In the genomic region with DNA sequence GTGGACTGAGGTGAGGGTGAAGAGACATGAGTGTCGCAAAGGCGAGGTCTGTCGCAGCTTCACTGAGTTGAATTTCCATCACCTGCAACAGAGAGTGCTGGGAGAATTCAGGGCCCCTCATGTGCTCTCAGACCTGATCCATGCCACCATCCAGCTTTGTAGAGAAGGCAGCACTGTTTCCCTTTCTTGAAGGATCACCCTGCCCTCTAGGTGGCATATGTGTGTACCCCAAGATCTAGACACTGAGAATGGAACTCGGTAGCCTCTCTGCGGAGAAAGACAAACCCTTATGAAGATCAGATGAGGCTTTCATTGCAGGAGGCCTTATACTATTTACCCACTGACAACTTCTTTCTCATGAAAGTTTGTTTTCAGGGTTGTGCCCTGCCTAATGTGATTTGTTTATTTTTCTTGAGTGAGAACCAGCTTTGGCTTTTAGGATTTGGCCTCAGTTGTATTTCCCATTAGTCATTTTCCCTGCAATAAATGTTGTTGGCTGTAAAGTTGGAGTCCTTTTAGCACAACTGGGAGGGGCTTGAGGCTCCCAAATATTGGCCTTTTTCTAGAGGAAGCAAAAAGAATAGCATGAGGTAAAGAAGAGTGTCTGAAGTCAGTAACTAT, we compare ENCODE assay signal across 24 cellular contexts.
DNase-seq lines count a peak whose midpoint lies in the region; ATAC-seq and TF ChIP-seq lines count a peak whose summit lies in the region.
"Had no signal": no experiment of that assay in that cellular context is flagged by ENCODE, and none has a peak within 500 bp of the region (broad histone marks: within the 10 kb centered on the region; RNA-seq: fewer than 3 reads in every experiment).

No MANE protein-coding gene starts in this region.

- no peaks in the 10 kb centered on the region for H3K36me3 ChIP-seq in left ventricle myocardium inferior
- peaks cover 10% of the 10 kb centered on the region for H3K36me3 ChIP-seq in OCI-LY3 (replicated peaks; ENCODE audit: low read depth, low read length)
- H3K36me3 ChIP-seq: BLaER1 treated with 17β-estradiol and CSF1 and Interleukin-3, amounts not matched to agents 10 nM and 100 nM; gastroesophageal sphincter; upper lobe of left lung had no signal

- no peak for TF ChIP-seq CTCF in left ventricle myocardium inferior (IDR thresholded peaks at IDR 0.05; ENCODE audit: borderline replicate concordance)
- peak; percentile 37; the same call in 1 of the 2 replicates for TF ChIP-seq CTCF in OCI-LY3 (IDR thresholded peaks at IDR 0.05; ENCODE audit: low read depth, low read length)

- H3K27me3 ChIP-seq in left ventricle myocardium inferior (ENCODE audit: low read depth): no peaks in the 10 kb centered on the region
- H3K27me3 ChIP-seq in OCI-LY3 (ENCODE audit: low read depth, low read length): no peaks in the 10 kb centered on the region
- H3K27me3 ChIP-seq: BLaER1 treated with 17β-estradiol and CSF1 and Interleukin-3, amounts not matched to agents 10 nM and 100 nM; body of pancreas; gastroesophageal sphincter; upper lobe of left lung had no signal

- H3K4me2 ChIP-seq in OCI-LY3 (ENCODE audit: low read length): no peak overlapping the region
- H3K4me2 ChIP-seq: BLaER1 treated with 17β-estradiol and CSF1 and Interleukin-3, amounts not matched to agents 10 nM and 100 nM had no signal

- H3K4me1 ChIP-seq in left ventricle myocardium inferior (no peaks in the 10 kb centered on the region), OCI-LY3 (ENCODE audit: low read length) (peaks cover 16% of the 10 kb centered on the region)
- H3K4me1 ChIP-seq: gastroesophageal sphincter, upper lobe of left lung had no signal

- no peak overlapping the region for H3K27ac ChIP-seq in left ventricle myocardium inferior (replicated peaks)
- H3K27ac ChIP-seq in OCI-LY3 (ENCODE audit: low read length): no peak overlapping the region
- H3K27ac ChIP-seq: BLaER1 treated with 17β-estradiol and CSF1 and Interleukin-3, amounts not matched to agents 10 nM and 100 nM; body of pancreas; coronary artery; gastroesophageal sphincter; parathyroid adenoma; upper lobe of left lung had no signal

- no peaks in the 10 kb centered on the region for H4K20me1 ChIP-seq in OCI-LY3 (ENCODE audit: insufficient read depth, low read length)
- H4K20me1 ChIP-seq: BLaER1 treated with 17β-estradiol and CSF1 and Interleukin-3, amounts not matched to agents 10 nM and 100 nM had no signal

- no peaks in the 10 kb centered on the region for H3K79me2 ChIP-seq in OCI-LY3 (ENCODE audit: low read length)
- H3K79me2 ChIP-seq: parathyroid adenoma had no signal

- H2AFZ ChIP-seq in OCI-LY3 (ENCODE audit: low read depth, low read length): no peak overlapping the region
- H2AFZ ChIP-seq: parathyroid adenoma had no signal

- DNase-seq in Right ventricle myocardium inferior (ENCODE audit: missing footprints) (no peak), left ventricle myocardium inferior (no peak), fibroblast of gingiva (ENCODE audit: low read depth) (peak; percentile 59), ureter (ENCODE audit: low spot score) (no peak), OCI-M1 (lab: John Stamatoyannopoulos, UW) (no peak)
- DNase-seq: activated CD4-positive, CD25-positive, alpha-beta regulatory T cell; activated CD8-positive, alpha-beta T cell treated with anti-CD3 and anti-CD28 coated beads, Interleukin-2, amount 10 ng/mL, durations not matched to agents 7 days and 5 days; activated T-cell treated with anti-CD3 and anti-CD28 coated beads, Interleukin-2, amount 50 U/mL, for 4 hours; body of pancreas; DMS 273 treated with DMSO at 0.1 percent for 48 hours; NCI-H1105 treated with DMSO at 0.1 percent for 48 hours; NCI-H526 treated with DMSO at 0.1 percent for 48 hours; stimulated activated CD4-positive, alpha-beta T cell treated with anti-CD3 and anti-CD28 coated beads, Interleukin-2, amount 100 ng/mL, for 24 hours; T-helper 2 cell; upper lobe of left lung had no signal

- intact Hi-C loops in Right ventricle myocardium inferior (cut with DNase I) (no loop called here), left ventricle myocardium inferior (cut with micrococcal nuclease) (no loop called here)

- ATAC-seq in Right ventricle myocardium inferior: peak; percentile 59
- ATAC-seq in HG03196 (IDR thresholded peaks at IDR 0.05; ENCODE audit: unreplicated experiment): no peak
- no peak for ATAC-seq in GM18511 (IDR thresholded peaks at IDR 0.05; ENCODE audit: unreplicated experiment)
- ATAC-seq: activated CD8-positive, alpha-beta T cell treated with anti-CD3 and anti-CD28 coated beads, Interleukin-2, amount 10 ng/mL, durations not matched to agents 7 days and 5 days; activated T-cell treated with anti-CD3 and anti-CD28 coated beads, Interleukin-2, amount 50 U/mL, for 4 hours; body of pancreas; gastroesophageal sphincter; HCT116; natural killer cell treated with Interleukin-12 subunit alpha and Interleukin-12 subunit beta and Interleukin-15 and Interleukin-18, amount 100 ng/mL, for 72 hours had no signal

- H3K9ac ChIP-seq in OCI-LY3 (ENCODE audit: low read length): no peak overlapping the region
- H3K9ac ChIP-seq: BLaER1 treated with 17β-estradiol and CSF1 and Interleukin-3, amounts not matched to agents 10 nM and 100 nM; parathyroid adenoma had no signal

- H3K4me3 ChIP-seq in left ventricle myocardium inferior: no peak overlapping the region
- H3K4me3 ChIP-seq in OCI-LY3 (ENCODE audit: low read length): no peak overlapping the region
- H3K4me3 ChIP-seq: BLaER1 treated with 17β-estradiol and CSF1 and Interleukin-3, amounts not matched to agents 10 nM and 100 nM; body of pancreas; coronary artery; gastroesophageal sphincter; upper lobe of left lung had no signal

- H3K9me3 ChIP-seq in left ventricle myocardium inferior (replicated peaks) (peaks cover 28% of the 10 kb centered on the region), OCI-LY3 (ENCODE audit: insufficient read depth, low read length) (peaks cover 25% of the 10 kb centered on the region)
- H3K9me3 ChIP-seq: body of pancreas had no signal
